In genomic region chr1:42849944-42850343, GRCh38 we compare ENCODE assay signal across 1 cellular context.
TF ChIP-seq lines count a peak whose summit lies in the region.

No MANE protein-coding gene starts in this region.

TF ChIP-seq in GM12878, 131 proteins besides CTCF, POLR2A, EP300 and RAD21:
- TF ChIP-seq MEF2A (IDR thresholded peaks at IDR 0.05; ENCODE audit: insufficient read depth, low read depth, low read length), result no peak
- peak; percentile 91 for TF ChIP-seq HDGF (IDR thresholded peaks at IDR 0.05)
- 0 out of 2 replicates have a peak, but pooled peaks have one; percentile 41 for TF ChIP-seq NBN (IDR thresholded peaks at IDR 0.05)
- TF ChIP-seq MXI1 (IDR thresholded peaks at IDR 0.05; ENCODE audit: low read depth, low read length), result no peak
- no peak for TF ChIP-seq EED (IDR thresholded peaks at IDR 0.05; ENCODE audit: low read depth)
- TF ChIP-seq RAD51 (IDR thresholded peaks at IDR 0.05), result no peak
- TF ChIP-seq SIN3A (IDR thresholded peaks at IDR 0.05; ENCODE audit: low read depth, low read length), result no peak
- no peak for TF ChIP-seq ZSCAN29 (IDR thresholded peaks at IDR 0.05)
- no peak for TF ChIP-seq SMAD5 (IDR thresholded peaks at IDR 0.05; ENCODE audit: low read depth)
- TF ChIP-seq HDAC6 (IDR thresholded peaks at IDR 0.05; ENCODE audit: unreplicated experiment), result no peak
- peak; percentile 58; the same call in 1 of the 2 replicates for TF ChIP-seq MLLT1 (IDR thresholded peaks at IDR 0.05)
- TF ChIP-seq POU2F2 (IDR thresholded peaks at IDR 0.05; ENCODE audit: borderline replicate concordance, low read depth, low read length), result 0 out of 3 replicates have a peak, but pooled peaks have one; percentile 13
- peak in 1 of 2 experiments; percentile 31; a peak in 1 of 3 replicates for TF ChIP-seq EGR1 (IDR thresholded peaks at IDR 0.05; ENCODE audit: borderline replicate concordance in 1 of 2, low read depth in 2 of 2, low read length in 2 of 2)
- TF ChIP-seq BCL3 (IDR thresholded peaks at IDR 0.05; ENCODE audit: borderline replicate concordance, insufficient read depth, low read depth, low read length, poor library complexity, severe bottlenecking), result peak; percentile 67
TF ChIP-seq in GM12878: peak in this region for 6.
